13 cellular contexts compared by ENCODE assay signal in genomic region chr2:15890936-15891905, GRCh38. TPM values are rescaled to one million over a fixed set of nuclear protein-coding genes. Genes with fewer than 3 reads are reported as not detected.
DNase-seq lines count a peak whose midpoint lies in the region; ATAC-seq, FAIRE-seq and TF ChIP-seq lines count a peak whose summit lies in the region.
"Had no signal": no experiment of that assay in that cellular context is flagged by ENCODE, and none has a peak within 500 bp of the region (broad histone marks: within the 10 kb centered on the region; RNA-seq: fewer than 3 reads in every experiment).

No MANE protein-coding gene starts in this region.

- H3K36me3 Mint-ChIP-seq in progenitor cell of endocrine pancreas (ENCODE audit: insufficient read depth), result no peaks in the 10 kb centered on the region

- no peak for FAIRE-seq in HTR-8/SVneo (lab: Jason Lieb, UNC)
- FAIRE-seq: endometrium had no signal

- H3K9me2 ChIP-seq in Karpas-422 (replicated peaks; ENCODE audit: insufficient read depth, low read length), result no peaks in the 10 kb centered on the region

- no peaks in the 10 kb centered on the region for H3K27me3 ChIP-seq in Karpas-422 (ENCODE audit: low read length)

- H3K79me2 ChIP-seq in Karpas-422 (ENCODE audit: low read length), result no peaks in the 10 kb centered on the region

- peaks cover 17% of the 10 kb centered on the region for H3K4me1 Mint-ChIP-seq in progenitor cell of endocrine pancreas (ENCODE audit: low read depth)

- H3K4me1 ChIP-seq in Karpas-422 (ENCODE audit: low read length), result no peaks in the 10 kb centered on the region

- H3K27ac ChIP-seq in SK-N-MC (peak overlapping the region; percentile 92), Karpas-422 (ENCODE audit: low read length) (no peak overlapping the region)

- no peak overlapping the region for H3K4me2 ChIP-seq in Karpas-422 (ENCODE audit: low read depth, low read length, poor library complexity, severe bottlenecking)

- peak overlapping the region; percentile 8 for H3K27ac Mint-ChIP-seq in progenitor cell of endocrine pancreas
- H3K27ac Mint-ChIP-seq: activated T-helper 2 cell treated with anti-CD3 and anti-CD28 coated beads, Interferon-gamma antibody, Interleukin-2, Interleukin-4, amounts not matched to agents 10 μg/mL and 5 μg/mL and 100 μg/mL, durations not matched to agents 14 hours and 24 hours and 36 hours; CD4-positive, alpha-beta T cell had no signal

- H3K4me3 ChIP-seq in SK-N-MC, result peak overlapping the region; percentile 67
- H3K4me3 ChIP-seq in Karpas-422 (ENCODE audit: low read length), result no peak overlapping the region

- H3K36me3 ChIP-seq in SK-N-MC (ENCODE audit: insufficient read depth, low read length) (no peaks in the 10 kb centered on the region), Karpas-422 (ENCODE audit: insufficient read depth, low read length) (no peaks in the 10 kb centered on the region)

- no peak for TF ChIP-seq CTCF in progenitor cell of endocrine pancreas (IDR thresholded peaks at IDR 0.05; ENCODE audit: unreplicated experiment)

- ATAC-seq in left ventricle myocardium superior, result peak; percentile 56

- H3K9me3 ChIP-seq in SK-N-MC (ENCODE audit: low read depth, low read length), result no peaks in the 10 kb centered on the region
- no peaks in the 10 kb centered on the region for H3K9me3 ChIP-seq in Karpas-422 (ENCODE audit: low read length)

- H3K9me3 Mint-ChIP-seq in progenitor cell of endocrine pancreas (ENCODE audit: low read depth), result no peaks in the 10 kb centered on the region
- H3K9me3 Mint-ChIP-seq: activated T-helper 2 cell treated with anti-CD3 and anti-CD28 coated beads, Interferon-gamma antibody, Interleukin-2, Interleukin-4, amounts not matched to agents 10 μg/mL and 5 μg/mL and 100 μg/mL, durations not matched to agents 14 hours and 24 hours and 36 hours; CD4-positive, alpha-beta T cell had no signal

- H3K4me3 Mint-ChIP-seq in progenitor cell of endocrine pancreas (ENCODE audit: low read depth), result no peak overlapping the region
- H3K4me3 Mint-ChIP-seq: CD4-positive, alpha-beta T cell had no signal

- DNase-seq in HTR-8/SVneo (ENCODE audit: insufficient read length, low spot score) (peak; percentile 24), SK-N-MC (ENCODE audit: low read depth, low spot score) (no peak), left ventricle myocardium superior (peak; percentile 29), progenitor cell of endocrine pancreas (ENCODE audit: low spot score, unreplicated experiment) (no peak), NAMALWA (ENCODE audit: low spot score) (no peak), foreskin melanocyte (no peak), Karpas-422 (no peak)
- DNase-seq: activated CD4-positive, alpha-beta T cell treated with anti-CD3 and anti-CD28 coated beads, Interleukin-2, amount 50 U/mL, for 1 hour; CD4-positive, alpha-beta T cell; NCI-H2171; T-helper 2 cell had no signal

- peak overlapping the region; percentile 2 for H3K9ac ChIP-seq in SK-N-MC (ENCODE audit: insufficient read length)
- H3K9ac ChIP-seq in Karpas-422 (ENCODE audit: low read length), result no peak overlapping the region

- H4K20me1 ChIP-seq in Karpas-422 (ENCODE audit: insufficient read depth, low read depth, low read length), result no peaks in the 10 kb centered on the region

- intact Hi-C loops in left ventricle myocardium superior (cut with micrococcal nuclease), result no loop called here

- H2AFZ ChIP-seq in Karpas-422 (ENCODE audit: low read length), result no peak overlapping the region

- H3K27me3 Mint-ChIP-seq in progenitor cell of endocrine pancreas, result peaks cover 18% of the 10 kb centered on the region
- H3K27me3 Mint-ChIP-seq: CD4-positive, alpha-beta T cell had no signal

RNA-seq across cellular contexts. Expression of gene MYCN, which starts 49.1 kb away (rescaled TPM):
- total RNA-seq in left ventricle myocardium superior (0.45 TPM), progenitor cell of endocrine pancreas (15.5 and 17.6 TPM in 2 replicates)
- total RNA-seq in Karpas-422 (2014; rRNA removed; shearing (Covaris generic); ENCODE audit: low replicate concordance), result not detected in 2 replicates
- total RNA-seq: activated T-helper 2 cell treated with anti-CD3 and anti-CD28 coated beads, Interferon-gamma antibody, Interleukin-2, Interleukin-4, amounts not matched to agents 10 μg/mL and 5 μg/mL and 100 μg/mL, durations not matched to agents 14 hours and 24 hours and 36 hours had no signal

Comparison
In these comparisons a context has a peak if more than half of its experiments do, and no peak if none do; other contexts are left out.
1. DNase-seq: peak in HTR-8/SVneo (single experiment) and left ventricle myocardium superior (single experiment); none in SK-N-MC (single experiment), progenitor cell of endocrine pancreas (single experiment), NAMALWA (single experiment), foreskin melanocyte (single experiment) and Karpas-422 (single experiment).
2. RNA of gene MYCN, which starts 49.1 kb away (total RNA-seq): 15.5 to 17.6 TPM in progenitor cell of endocrine pancreas; 0.45 TPM in left ventricle myocardium superior (single experiment) and not detected in Karpas-422; every median in the first group is over 10 times any median in the second.